ENCODE assay signal across 23 cellular contexts in the genomic region with DNA sequence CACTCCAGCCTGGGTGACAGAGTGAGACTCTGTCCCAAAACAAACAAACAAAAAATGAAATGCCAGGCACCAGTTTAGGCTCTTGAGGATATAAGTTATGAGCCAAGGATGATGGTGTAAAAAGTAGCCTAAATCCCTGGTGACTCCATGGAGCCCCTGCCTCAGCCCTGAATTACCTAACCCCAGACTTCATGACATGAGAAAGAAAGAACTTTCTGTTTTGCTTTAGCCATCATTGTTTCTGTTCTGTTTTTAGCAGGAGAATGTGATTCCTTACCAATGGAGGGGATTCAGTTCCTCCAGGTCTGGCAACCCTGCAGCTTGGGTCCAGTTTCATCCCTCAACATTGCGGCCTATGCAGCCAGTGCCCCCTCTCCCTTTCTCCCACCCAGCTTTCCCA. TPM values are rescaled to one million over a fixed set of nuclear protein-coding genes. Genes with fewer than 3 reads are reported as not detected.
"Had no signal": no experiment of that assay in that cellular context is flagged by ENCODE, and none has a peak within 500 bp of the region (broad histone marks: within the 10 kb centered on the region; RNA-seq: fewer than 3 reads in every experiment).

No MANE protein-coding gene starts in this region.

- ATAC-seq: Panc1, PC-3, T-cell had no signal

- H3K27ac Mint-ChIP-seq: T-cell had no signal

- H3K4me3 Mint-ChIP-seq: T-cell had no signal

- H3K36me3 Mint-ChIP-seq: T-cell had no signal

- DNase-seq: KBM-7; MV-4-11; NCI-H1048; NCI-H1105; NCI-H1417; NCI-H1436 treated with DMSO at 0.1 percent for 48 hours; NCI-H1694; NCI-H187 treated with DMSO at 0.1 percent for 48 hours; NCI-H2081; NCI-H2107; NCI-H2227 treated with DMSO at 0.1 percent for 48 hours; NCI-H524; NCI-H526 treated with DMSO at 0.1 percent for 48 hours; NCI-H774; NK-92 treated with Interleukin-12 subunit alpha and Interleukin-12 subunit beta, amount 100 ng/mL, for 24 hours; PC-3; SHP77; SK-N-SH; SW 1271; T-cell had no signal

RNA-seq across cellular contexts. Expression of a gene that starts 5.7 kb away (rescaled TPM):
- total RNA-seq: HT-29, OCI-LY7 had no signal
